In the genomic region with DNA sequence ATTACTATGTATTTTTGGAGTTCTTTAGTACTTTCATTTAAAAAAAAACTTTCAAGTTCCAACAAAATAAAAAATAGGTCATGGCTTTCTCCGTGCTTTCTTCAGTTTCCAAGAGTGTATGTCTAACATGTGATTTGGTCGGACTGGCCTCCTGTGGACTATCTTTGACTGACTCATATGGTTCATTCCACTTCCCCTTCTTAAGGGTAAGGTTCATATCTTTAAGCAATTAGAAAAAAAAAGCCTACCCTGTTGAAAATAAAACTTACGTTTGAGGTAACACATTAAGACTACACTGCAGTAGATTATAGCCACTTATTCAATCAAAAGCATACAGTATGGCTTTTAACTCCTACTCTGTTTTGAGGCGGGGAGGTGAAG, we compare ENCODE assay signal across 9 cellular contexts.
DNase-seq lines count a peak whose midpoint lies in the region; TF ChIP-seq lines count a peak whose summit lies in the region.
"Had no signal": no experiment of that assay in that cellular context is flagged by ENCODE, and none has a peak within 500 bp of the region (broad histone marks: within the 10 kb centered on the region; RNA-seq: fewer than 3 reads in every experiment).

No MANE protein-coding gene starts in this region.

- H3K9ac ChIP-seq in GM23248 (0 out of 2 replicates have a peak overlapping the region, but pooled peaks have one; percentile 5), Loucy (ENCODE audit: low read depth, low read length, poor library complexity, severe bottlenecking) (no peak overlapping the region)

- H3F3A ChIP-seq in GM23248 (ENCODE audit: insufficient read depth) (peaks cover 28% of the 10 kb centered on the region), Loucy (ENCODE audit: low read depth) (no peaks in the 10 kb centered on the region)

- H3K4me1 ChIP-seq in GM23248 (ENCODE audit: insufficient read depth) (peaks cover 31% of the 10 kb centered on the region), Loucy (ENCODE audit: insufficient read depth, low read length, poor library complexity, severe bottlenecking) (peaks cover 14% of the 10 kb centered on the region)

- H2AFZ ChIP-seq in GM23248 (no peak overlapping the region), Loucy (ENCODE audit: low read length) (peak overlapping the region; percentile 56; the same call in 1 of the 2 replicates)

- TF ChIP-seq CTCF in GM13977 (IDR thresholded peaks at IDR 0.05; ENCODE audit: extremely low read depth, insufficient read depth, missing control alignments) = no peak
- no peak for TF ChIP-seq CTCF in Loucy (conservative IDR thresholded peaks at IDR 0.05; ENCODE audit: low read length)
- no peak for TF ChIP-seq CTCF in fibroblast of mammary gland (conservative IDR thresholded peaks at IDR 0.05; ENCODE audit: control insufficient read depth, insufficient read depth, low read depth, low read length)

- H3K36me3 ChIP-seq in GM23248 (ENCODE audit: low read depth) (no peaks in the 10 kb centered on the region), Loucy (ENCODE audit: insufficient read depth, low read length) (no peaks in the 10 kb centered on the region)

- H3K4me2 ChIP-seq in GM23248 (ENCODE audit: unreplicated experiment) (peak overlapping the region; percentile 49), Loucy (ENCODE audit: low read depth, low read length, poor library complexity, severe bottlenecking) (no peak overlapping the region)

- H3K79me2 ChIP-seq in GM23248 (ENCODE audit: insufficient read depth) = no peaks in the 10 kb centered on the region
- no peaks in the 10 kb centered on the region for H3K79me2 ChIP-seq in Loucy (ENCODE audit: insufficient read depth, low read length)

- H3K4me3 ChIP-seq in GM23248 (no peak overlapping the region; the same call in 1 of the 2 replicates), Loucy (ENCODE audit: low read length, poor library complexity, severe bottlenecking) (no peak overlapping the region), fibroblast of mammary gland (ENCODE audit: control insufficient read depth, low read depth, low read length) (no peak overlapping the region)

- in situ Hi-C loops in GM13977 (cut with MboI; ENCODE audit: low pct_unique_long_range_greater_than_20kb, low sequenced_read_pairs, unreplicated experiment) = no loop called here
- in situ Hi-C loops in GM23248 (cut with MboI) = no loop called here

- H3K27me3 ChIP-seq in GM23248 (replicated peaks; ENCODE audit: insufficient read depth) (no peaks in the 10 kb centered on the region), Loucy (ENCODE audit: insufficient read depth, low read length, poor library complexity, severe bottlenecking) (no peaks in the 10 kb centered on the region)

- H4K20me1 ChIP-seq in GM23248 (ENCODE audit: insufficient read depth) = no peaks in the 10 kb centered on the region
- H4K20me1 ChIP-seq in Loucy (ENCODE audit: insufficient read depth, low read length, poor library complexity, severe bottlenecking) = no peaks in the 10 kb centered on the region

- DNase-seq in GM13977 (ENCODE audit: low spot score) (peak; percentile 33), GM23248 (peak; percentile 73), fibroblast of mammary gland (ENCODE audit: low read depth) (peak; percentile 88), amygdala (lab: John Stamatoyannopoulos, UW) (no peak), NCI-H1930 (lab: John Stamatoyannopoulos, UW) (no peak), foreskin melanocyte (no peak)
- no peak for DNase-seq in activated CD4-positive, alpha-beta T cell treated with anti-CD3 and anti-CD28 coated beads, Interleukin-2, amount 50 U/mL, for 48 hours

- H3K9me3 ChIP-seq in GM23248 (ENCODE audit: low read depth) = no peaks in the 10 kb centered on the region
- H3K9me3 ChIP-seq in Loucy (ENCODE audit: insufficient read depth, low read depth, low read length) = no peaks in the 10 kb centered on the region

- H3K9me2 ChIP-seq in GM23248 (ENCODE audit: insufficient read depth) (no peaks in the 10 kb centered on the region), Loucy (replicated peaks; ENCODE audit: low read depth, low read length) (no peaks in the 10 kb centered on the region)

- H3K27ac ChIP-seq in GM23248 = peak overlapping the region; percentile 45
- H3K27ac ChIP-seq: epithelial cell of prostate had no signal

- WGBS in GM23248 (ENCODE audit: low coverage in 1 of 2, low lambda C conversion rate in 2 of 2, missing lambda C conversion rate in 2 of 2), 2 experiments = 36 to 40% methylated on average over 4 of the region's 4 CpGs

Comparison
In these comparisons a context has a peak if more than half of its experiments do, and no peak if none do; other contexts are left out.
1. DNase-seq: peak in GM13977 (single experiment), GM23248 (single experiment) and fibroblast of mammary gland (single experiment); none in amygdala (0 of 56), activated CD4-positive, alpha-beta T cell treated with anti-CD3 and anti-CD28 coated beads, Interleukin-2, amount 50 U/mL, for 48 hours (0 of 2), NCI-H1930 (0 of 2) and foreskin melanocyte (single experiment).